8 cellular contexts compared by ENCODE assay signal in genomic region chr14:54627325-54627717, GRCh38.
A peak's percentile ranks its signal among the peaks of the same experiment; 100 is the strongest.
DNase-seq lines count a peak whose midpoint lies in the region; ATAC-seq, FAIRE-seq and TF ChIP-seq lines count a peak whose summit lies in the region.

No MANE protein-coding gene starts in this region.

- TF ChIP-seq POLR2A in HepG2 (IDR thresholded peaks at IDR 0.05; ENCODE audit: insufficient read depth in 1 of 2, low read depth in 2 of 2, low read length in 2 of 2) (no peak), prostate gland (IDR thresholded peaks at IDR 0.05) (no peak)

- no peak for TF ChIP-seq EP300 in HepG2 (IDR thresholded peaks at IDR 0.05; ENCODE audit: low read depth in 2 of 2, low read length in 2 of 2)
- TF ChIP-seq EP300 in HepG2 (CRISPR knock-in tag; IDR thresholded peaks at IDR 0.05; ENCODE audit: borderline replicate concordance) = no peak

- H3K79me2 ChIP-seq in HepG2 (ENCODE audit: insufficient read depth, low read length) = peaks cover 51% of the 10 kb centered on the region

- ATAC-seq in HepG2 = no peak
- peak; percentile 7 for ATAC-seq in HG03469 (IDR thresholded peaks at IDR 0.05; ENCODE audit: unreplicated experiment)

- H3K27me3 ChIP-seq in liver (ENCODE audit: control insufficient read depth in 4 of 4, insufficient read depth in 4 of 4, low read length in 3 of 4) = no peaks in the 10 kb centered on the region
- H3K27me3 ChIP-seq in HepG2 (ENCODE audit: control insufficient read depth in 1 of 2, insufficient read depth in 2 of 2, low read length in 2 of 2) = no peaks in the 10 kb centered on the region
- no peaks in the 10 kb centered on the region for H3K27me3 ChIP-seq in effector memory CD4-positive, alpha-beta T cell (replicated peaks; ENCODE audit: control insufficient read depth, insufficient read depth, low read length, poor library complexity, severe bottlenecking)
- no peaks in the 10 kb centered on the region for H3K27me3 ChIP-seq in prostate gland (replicated peaks; ENCODE audit: insufficient read depth)

- in situ Hi-C loops in HepG2 (cut with HindIII; ENCODE audit: extremely low pct_ligation_motif_present, low pct_unique_long_range_greater_than_20kb) = no loop called here

- H2AFZ ChIP-seq in HepG2 (ENCODE audit: low read length) = no peak overlapping the region

- H3K4me3 ChIP-seq in liver (ENCODE audit: low read depth in 1 of 3, low read length in 3 of 3) (no peak overlapping the region), HepG2 (replicated peaks in 1 of 3; ENCODE audit: insufficient read depth in 1 of 3, low read depth in 2 of 3, low read length in 3 of 3) (no peak overlapping the region), prostate gland (no peak overlapping the region)
- peak overlapping the region; percentile 28 for H3K4me3 ChIP-seq in effector memory CD4-positive, alpha-beta T cell (ENCODE audit: insufficient read depth, low read depth, low read length, poor library complexity, severe bottlenecking)

- no peaks in the 10 kb centered on the region for H3K36me3 ChIP-seq in liver (ENCODE audit: control insufficient read depth in 4 of 4, insufficient read depth in 3 of 4, low read depth in 1 of 4, low read length in 3 of 4)
- peaks cover 4 to 19% of the 10 kb centered on the region in 2 experiments; a peak in 2 of 5 replicates for H3K36me3 ChIP-seq in HepG2 (replicated peaks in 1 of 2; ENCODE audit: control insufficient read depth in 1 of 2, insufficient read depth in 2 of 2, low read length in 2 of 2)
- H3K36me3 ChIP-seq in effector memory CD4-positive, alpha-beta T cell (ENCODE audit: control insufficient read depth, insufficient read depth, low read length) = no peaks in the 10 kb centered on the region
- H3K36me3 ChIP-seq in prostate gland = no peaks in the 10 kb centered on the region

- POLR2A ChIA-PET in HepG2 (lab: Yijun Ruan, JAX) = no interaction called here

- DNase-seq in HepG2 (ENCODE audit: low spot score) (no peak), prostate gland (ENCODE audit: low spot score) (no peak), H4 (ENCODE audit: low spot score) (no peak), NCI-H1105 treated with DMSO at 0.1 percent for 48 hours (lab: John Stamatoyannopoulos, UW) (no peak), mesenteric fat pad (ENCODE audit: low spot score) (no peak)
- DNase-seq in effector memory CD4-positive, alpha-beta T cell = no peak

- H3K4me1 ChIP-seq in liver (ENCODE audit: control insufficient read depth in 4 of 4, insufficient read depth in 4 of 4, low read length in 3 of 4) (peaks cover 0 to 15% (median 8%) of the 10 kb centered on the region in 4 donors), HepG2 (ENCODE audit: insufficient read depth, low read length) (peaks cover 58% of the 10 kb centered on the region), prostate gland (replicated peaks) (no peaks in the 10 kb centered on the region)
- peaks cover 27% of the 10 kb centered on the region for H3K4me1 ChIP-seq in effector memory CD4-positive, alpha-beta T cell (ENCODE audit: control insufficient read depth, insufficient read depth, low read length, poor library complexity, severe bottlenecking)

- peaks cover 15% of the 10 kb centered on the region; the same call in 1 of the 2 replicates for H4K20me1 ChIP-seq in HepG2 (ENCODE audit: insufficient read depth, low read length)

- no peak for TF ChIP-seq RAD21 in liver (IDR thresholded peaks at IDR 0.05)
- TF ChIP-seq RAD21 in HepG2 (CRISPR knock-in tag; IDR thresholded peaks at IDR 0.05) = no peak

- intact Hi-C loops in HepG2 (cut with micrococcal nuclease; ENCODE audit: unreplicated experiment) (no loop called here), prostate gland (cut with DNase I) (no loop called here)

- no peak overlapping the region for H3K4me2 ChIP-seq in HepG2 (ENCODE audit: low read depth, low read length)

- TF ChIP-seq CTCF in liver (IDR thresholded peaks at IDR 0.05; ENCODE audit: low read depth, low read length, missing input control) (no peak), HepG2 (CRISPR knock-in tag; IDR thresholded peaks at IDR 0.05) (no peak), prostate gland (IDR thresholded peaks at IDR 0.05) (no peak)

- 65% methylated on average over 6 of the region's 6 CpGs for WGBS in liver
- over 99% methylated on average over 6 of the region's 6 CpGs for WGBS in HepG2 (ENCODE audit: low lambda C conversion rate)
- WGBS in prostate gland = 58% methylated on average over 6 of the region's 6 CpGs

- no TSS peak for BruUV-seq in HepG2 (replicated peaks; lab: Mats Ljungman, UMichigan)

- H3K27ac ChIP-seq in liver (ENCODE audit: low read depth in 1 of 2, low read length in 2 of 2) (peak overlapping the region; percentile 63 to 70), HepG2 (ENCODE audit: extremely low read length, insufficient read depth, low read length) (no peak overlapping the region), prostate gland (peak overlapping the region; percentile 9 to 11)
- peak overlapping the region; percentile 50 for H3K27ac ChIP-seq in effector memory CD4-positive, alpha-beta T cell (ENCODE audit: insufficient read depth, low read length, poor library complexity, severe bottlenecking)

- no peaks in the 10 kb centered on the region for H3K9me3 ChIP-seq in liver (ENCODE audit: control insufficient read depth in 4 of 4, low read length in 3 of 4)
- H3K9me3 ChIP-seq in HepG2 (ENCODE audit: low read length) = no peaks in the 10 kb centered on the region
- H3K9me3 ChIP-seq in effector memory CD4-positive, alpha-beta T cell (ENCODE audit: control insufficient read depth, low read length) = no peaks in the 10 kb centered on the region
- no peaks in the 10 kb centered on the region for H3K9me3 ChIP-seq in prostate gland

- no peak for FAIRE-seq in HepG2 (lab: Jason Lieb, UNC)

- CTCF ChIA-PET in HepG2 (lab: Yijun Ruan, JAX; ENCODE audit: low intra/inter-chr PET ratio, low total read pairs) = no interaction called here

- peak overlapping the region in 1 of 2 donors; percentile 16 for H3K9ac ChIP-seq in liver (ENCODE audit: low read depth in 1 of 2, low read length in 2 of 2)
- H3K9ac ChIP-seq in HepG2 (ENCODE audit: insufficient read depth, low read depth, low read length) = no peak overlapping the region

TF ChIP-seq in liver, 16 proteins besides CTCF, POLR2A, EP300 and RAD21 (continues in another document):
- TF ChIP-seq NR2F2 (IDR thresholded peaks at IDR 0.05) = no peak
- TF ChIP-seq, protein P1, sequence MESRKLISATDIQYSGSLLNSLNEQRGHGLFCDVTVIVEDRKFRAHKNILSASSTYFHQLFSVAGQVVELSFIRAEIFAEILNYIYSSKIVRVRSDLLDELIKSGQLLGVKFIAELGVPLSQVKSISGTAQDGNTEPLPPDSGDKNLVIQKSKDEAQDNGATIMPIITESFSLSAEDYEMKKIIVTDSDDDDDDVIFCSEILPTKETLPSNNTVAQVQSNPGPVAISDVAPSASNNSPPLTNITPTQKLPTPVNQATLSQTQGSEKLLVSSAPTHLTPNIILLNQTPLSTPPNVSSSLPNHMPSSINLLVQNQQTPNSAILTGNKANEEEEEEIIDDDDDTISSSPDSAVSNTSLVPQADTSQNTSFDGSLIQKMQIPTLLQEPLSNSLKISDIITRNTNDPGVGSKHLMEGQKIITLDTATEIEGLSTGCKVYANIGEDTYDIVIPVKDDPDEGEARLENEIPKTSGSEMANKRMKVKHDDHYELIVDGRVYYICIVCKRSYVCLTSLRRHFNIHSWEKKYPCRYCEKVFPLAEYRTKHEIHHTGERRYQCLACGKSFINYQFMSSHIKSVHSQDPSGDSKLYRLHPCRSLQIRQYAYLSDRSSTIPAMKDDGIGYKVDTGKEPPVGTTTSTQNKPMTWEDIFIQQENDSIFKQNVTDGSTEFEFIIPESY (IDR thresholded peaks at IDR 0.05) = no peak
- no peak for TF ChIP-seq JUND (IDR thresholded peaks at IDR 0.05)
- no peak for TF ChIP-seq RXRA (IDR thresholded peaks at IDR 0.05)
- TF ChIP-seq GABPA (IDR thresholded peaks at IDR 0.05 in 1 of 2, conservative IDR thresholded peaks at IDR 0.05 in 1 of 2) = no peak
- no peak for TF ChIP-seq EGR1 (IDR thresholded peaks at IDR 0.05; ENCODE audit: low read depth in 2 of 2)
- no peak for TF ChIP-seq FOXA2 (IDR thresholded peaks at IDR 0.05)
- TF ChIP-seq FOXA1 (IDR thresholded peaks at IDR 0.05) = no peak
- TF ChIP-seq HNF4G (IDR thresholded peaks at IDR 0.05) = no peak

TF ChIP-seq in HepG2, 621 proteins besides CTCF, POLR2A, EP300 and RAD21:
- TF ChIP-seq ZBTB14 (CRISPR knock-in tag; IDR thresholded peaks at IDR 0.05) (no peak), ZMYM3 (CRISPR knock-in tag; IDR thresholded peaks at IDR 0.05) (no peak), SETDB1 (CRISPR knock-in tag; IDR thresholded peaks at IDR 0.05; ENCODE audit: borderline replicate concordance) (no peak), ZFYVE20 (CRISPR knock-in tag; IDR thresholded peaks at IDR 0.05; ENCODE audit: borderline replicate concordance, low read depth) (no peak)
